Comparison of ENCODE assay signal across 17 cellular contexts in genomic region chr4:10741961-10742699, GRCh38. TPM values are rescaled to one million over a fixed set of nuclear protein-coding genes. Genes with fewer than 3 reads are reported as not detected.
A peak's percentile ranks its signal among the peaks of the same experiment; 100 is the strongest.
DNase-seq lines count a peak whose midpoint lies in the region; ATAC-seq and TF ChIP-seq lines count a peak whose summit lies in the region.
"Had no signal": no experiment of that assay in that cellular context is flagged by ENCODE, and none has a peak within 500 bp of the region (broad histone marks: within the 10 kb centered on the region; RNA-seq: fewer than 3 reads in every experiment).

No MANE protein-coding gene starts in this region.

- no peaks in the 10 kb centered on the region for H3K36me3 Mint-ChIP-seq in Calu3 (ENCODE audit: insufficient read depth, unreplicated experiment)

- BruUV-seq in Calu3 (replicated peaks; lab: Mats Ljungman, UMichigan): no TSS peak

- H3K27ac Mint-ChIP-seq in Calu3 (ENCODE audit: unreplicated experiment): no peak overlapping the region

- no peaks in the 10 kb centered on the region for H3K27me3 Mint-ChIP-seq in Calu3 (ENCODE audit: unreplicated experiment)
- H3K27me3 Mint-ChIP-seq: IgD-negative memory B cell had no signal

- H3K36me3 ChIP-seq in effector memory CD4-positive, alpha-beta T cell (ENCODE audit: control insufficient read depth, insufficient read depth, low read length): no peaks in the 10 kb centered on the region
- H3K36me3 ChIP-seq: pancreas, vagina had no signal

- ATAC-seq in GM19043 (IDR thresholded peaks at IDR 0.05; ENCODE audit: low read depth, unreplicated experiment) (peak; percentile 47), GM21786 (IDR thresholded peaks at IDR 0.05; ENCODE audit: unreplicated experiment) (peak; percentile 37), HG03280 (IDR thresholded peaks at IDR 0.05; ENCODE audit: unreplicated experiment) (peak; percentile 54)
- ATAC-seq: pancreas, PC-3 had no signal

- H3K9me3 Mint-ChIP-seq in Calu3 (ENCODE audit: low read depth, unreplicated experiment): no peaks in the 10 kb centered on the region
- H3K9me3 Mint-ChIP-seq: IgD-negative memory B cell had no signal

- DNase-seq in GM12865 (ENCODE audit: low read depth): peak; percentile 36
- DNase-seq in HPDE6-E6E7 (ENCODE audit: extremely low spot score): no peak
- DNase-seq in Calu3: no peak
- DNase-seq in effector memory CD4-positive, alpha-beta T cell: no peak
- DNase-seq in superior temporal gyrus (ENCODE audit: extremely low spot score): no peak
- DNase-seq: activated CD4-positive, alpha-beta T cell treated with anti-CD3 and anti-CD28 coated beads for 1 hour; mesendoderm; NCI-H1105 treated with DMSO at 0.1 percent for 48 hours; NCI-H446; pancreas; PC-3; T-helper 1 cell had no signal

- TF ChIP-seq CTCF in GM12865 (IDR thresholded peaks at IDR 0.05; ENCODE audit: insufficient read depth, low read depth, low read length, missing control alignments) (no peak), Calu3 (IDR thresholded peaks at IDR 0.05; ENCODE audit: unreplicated experiment) (no peak)

- H3K4me1 Mint-ChIP-seq in Calu3 (ENCODE audit: low read depth, unreplicated experiment): no peaks in the 10 kb centered on the region

- H3K4me3 ChIP-seq in GM12865 (ENCODE audit: low read depth, low read length): no peak overlapping the region
- no peak overlapping the region for H3K4me3 ChIP-seq in effector memory CD4-positive, alpha-beta T cell (ENCODE audit: insufficient read depth, low read depth, low read length, poor library complexity, severe bottlenecking)
- H3K4me3 ChIP-seq: pancreas, vagina had no signal

- no peaks in the 10 kb centered on the region for H3K4me1 ChIP-seq in effector memory CD4-positive, alpha-beta T cell (ENCODE audit: control insufficient read depth, insufficient read depth, low read length, poor library complexity, severe bottlenecking)
- H3K4me1 ChIP-seq: pancreas, vagina had no signal

- no peak overlapping the region for H3K27ac ChIP-seq in effector memory CD4-positive, alpha-beta T cell (ENCODE audit: insufficient read depth, low read length, poor library complexity, severe bottlenecking)
- H3K27ac ChIP-seq: pancreas, vagina had no signal

- CTCF ChIA-PET in Calu3 (lab: Charles Lee): no interaction called here

- no peaks in the 10 kb centered on the region for H3K27me3 ChIP-seq in effector memory CD4-positive, alpha-beta T cell (replicated peaks; ENCODE audit: control insufficient read depth, insufficient read depth, low read length, poor library complexity, severe bottlenecking)
- H3K27me3 ChIP-seq: pancreas, vagina had no signal

- intact Hi-C loops in Calu3 (cut with micrococcal nuclease; ENCODE audit: unreplicated experiment): no loop called here

- H3K9me3 ChIP-seq in effector memory CD4-positive, alpha-beta T cell (ENCODE audit: control insufficient read depth, low read length): no peaks in the 10 kb centered on the region
- H3K9me3 ChIP-seq: pancreas, vagina had no signal

- H3K4me3 Mint-ChIP-seq in Calu3 (ENCODE audit: low read depth, unreplicated experiment): no peak overlapping the region
- H3K4me3 Mint-ChIP-seq: IgD-negative memory B cell had no signal

RNA-seq across cellular contexts. Expression of gene CLNK, which starts 57.6 kb away (rescaled TPM):
- not detected in 2 replicates for total RNA-seq in Calu3 (2022)
- total RNA-seq: PC-3, vagina had no signal
